Comparison of ENCODE assay signal across 23 cellular contexts in genomic region chr5:142164315-142164714, GRCh38.
"Had no signal": no experiment of that assay in that cellular context is flagged by ENCODE, and none has a peak within 500 bp of the region (broad histone marks: within the 10 kb centered on the region; RNA-seq: fewer than 3 reads in every experiment).

No MANE protein-coding gene starts in this region.

- H3K9me3 Mint-ChIP-seq: mesothelial cell of epicardium; natural killer cell treated with Interleukin-12 subunit alpha and Interleukin-12 subunit beta and Interleukin-15 and Interleukin-18, amount 100 ng/mL, for 72 hours; stimulated activated naive CD8-positive, alpha-beta T cell treated with anti-CD3 and anti-CD28 coated beads, Interleukin-15, Interleukin-2, amounts not matched to agents 100 ng/mL and 50 ng/mL, for 24 hours had no signal

- H3K36me3 ChIP-seq: left ventricle myocardium inferior, ovary, right atrium auricular region, suprapubic skin, thoracic aorta, tibial artery, uterus had no signal

- H3K4me3 Mint-ChIP-seq: mesothelial cell of epicardium; naive thymus-derived CD4-positive, alpha-beta T cell; natural killer cell treated with Interleukin-12 subunit alpha and Interleukin-12 subunit beta and Interleukin-15 and Interleukin-18, amount 100 ng/mL, for 72 hours; stimulated activated naive CD8-positive, alpha-beta T cell treated with anti-CD3 and anti-CD28 coated beads, Interleukin-15, Interleukin-2, amounts not matched to agents 100 ng/mL and 50 ng/mL, for 24 hours had no signal

- H3K4me3 ChIP-seq: left ventricle myocardium inferior, lung, ovary, right atrium auricular region, skin epidermis, suprapubic skin, thoracic aorta, tibial artery, uterus had no signal

- H3K27me3 ChIP-seq: ovary, right atrium auricular region, suprapubic skin, tibial artery, uterus had no signal

- H3K4me1 ChIP-seq: suprapubic skin, tibial artery, uterus had no signal

- H3K36me3 Mint-ChIP-seq: mesothelial cell of epicardium; natural killer cell treated with Interleukin-12 subunit alpha and Interleukin-12 subunit beta and Interleukin-15 and Interleukin-18, amount 100 ng/mL, for 72 hours had no signal

- H3K27me3 Mint-ChIP-seq: naive thymus-derived CD4-positive, alpha-beta T cell; natural killer cell treated with Interleukin-12 subunit alpha and Interleukin-12 subunit beta and Interleukin-15 and Interleukin-18, amount 100 ng/mL, for 72 hours; progenitor cell of endocrine pancreas; stimulated activated naive CD8-positive, alpha-beta T cell treated with anti-CD3 and anti-CD28 coated beads, Interleukin-15, Interleukin-2, amounts not matched to agents 100 ng/mL and 50 ng/mL, for 24 hours had no signal

- ATAC-seq: naive thymus-derived CD4-positive, alpha-beta T cell; natural killer cell treated with Interleukin-12 subunit alpha and Interleukin-12 subunit beta and Interleukin-15 and Interleukin-18, amount 100 ng/mL, for 72 hours; sciatic nerve had no signal

- DNase-seq: islet precursor cell; left ventricle myocardium inferior; mesendoderm; naive thymus-derived CD4-positive, alpha-beta T cell; ovary; stimulated activated CD4-positive, alpha-beta T cell treated with anti-CD3 and anti-CD28 coated beads, Interleukin-12 subunit alpha, Interleukin-12 subunit beta, amount 100 ng/mL, for 4 hours; stimulated activated CD4-positive, alpha-beta T cell treated with anti-CD3 and anti-CD28 coated beads, Interleukin-15, amount 100 ng/mL, for 24 hours; stimulated activated CD4-positive, alpha-beta T cell treated with anti-CD3 and anti-CD28 coated beads, Interleukin-2, amount 100 ng/mL, for 24 hours; stimulated activated CD4-positive, alpha-beta T cell treated with anti-CD3 and anti-CD28 coated beads, Interleukin-4, amount 100 ng/mL, for 1 hour; stimulated activated naive CD4-positive, alpha-beta T cell; tibial artery; trophoblast cell; uterus had no signal

- H3K27ac Mint-ChIP-seq: mesothelial cell of epicardium; naive thymus-derived CD4-positive, alpha-beta T cell; natural killer cell treated with Interleukin-12 subunit alpha and Interleukin-12 subunit beta and Interleukin-15 and Interleukin-18, amount 100 ng/mL, for 72 hours; progenitor cell of endocrine pancreas; stimulated activated naive CD8-positive, alpha-beta T cell treated with anti-CD3 and anti-CD28 coated beads, Interleukin-15, Interleukin-2, amounts not matched to agents 100 ng/mL and 50 ng/mL, for 24 hours had no signal

- H3K9me3 ChIP-seq: left ventricle myocardium inferior, ovary, right atrium auricular region, suprapubic skin, thoracic aorta, tibial artery, uterus had no signal

- H3K27ac ChIP-seq: left ventricle myocardium inferior, ovary, right atrium auricular region, skin epidermis, suprapubic skin, thoracic aorta, tibial artery, uterus had no signal
